ENCODE assay signal across 28 cellular contexts in the genomic region with DNA sequence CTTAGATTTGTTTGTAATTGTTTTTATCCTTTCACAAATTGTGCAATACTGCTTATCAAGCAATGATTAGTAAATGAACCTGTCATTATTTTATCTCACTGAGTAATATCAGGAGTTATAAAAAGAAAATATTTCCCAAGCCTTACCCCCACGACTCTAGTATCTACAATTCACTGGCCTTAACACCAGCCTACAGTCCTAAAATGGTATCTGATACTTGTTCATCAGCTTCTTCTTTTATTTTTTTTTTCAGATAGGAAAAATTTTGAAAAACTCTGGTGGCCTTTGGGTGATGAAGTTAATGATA.
"Had no signal": no experiment of that assay in that cellular context is flagged by ENCODE, and none has a peak within 500 bp of the region (broad histone marks: within the 10 kb centered on the region; RNA-seq: fewer than 3 reads in every experiment).

No MANE protein-coding gene starts in this region.

- H3K4me3 ChIP-seq: heart left ventricle, hepatocyte, left lung, lung, mucosa of descending colon, pancreas, prostate gland, smooth muscle cell, tibial nerve, upper lobe of left lung, vagina had no signal

- H2AFZ ChIP-seq: hepatocyte had no signal

- DNase-seq: heart left ventricle; islet precursor cell; kidney glomerular epithelial cell; left colon; left lung; mesendoderm; mucosa of descending colon; naive thymus-derived CD4-positive, alpha-beta T cell; pancreas; posterior cingulate gyrus; retina; right cardiac atrium; stimulated activated CD4-positive, alpha-beta T cell treated with anti-CD3 and anti-CD28 coated beads, Interleukin-1b, Interleukin-23, amount 100 ng/mL, for 48 hours; stimulated activated CD4-positive, alpha-beta T cell treated with anti-CD3 and anti-CD28 coated beads, Interleukin-2, amount 100 ng/mL, for 48 hours; stimulated activated CD4-positive, alpha-beta T cell treated with anti-CD3 and anti-CD28 coated beads, Interleukin-4, amount 100 ng/mL, for 4 hours; stimulated activated CD8-positive, alpha-beta memory T cell treated with anti-CD3 and anti-CD28 coated beads, Interleukin-4, amount 100 ng/mL, for 48 hours; stimulated activated naive CD4-positive, alpha-beta T cell treated with Interleukin-2 at 50 U/mL for 16 hours; stimulated activated naive CD8-positive, alpha-beta T cell treated with anti-CD3 and anti-CD28 coated beads, Interleukin-15, amount 100 ng/mL, for 72 hours; substantia nigra; upper lobe of left lung had no signal

- FAIRE-seq: pancreas had no signal

- H3K79me2 ChIP-seq: hepatocyte had no signal

- H3K4me2 ChIP-seq: hepatocyte, smooth muscle cell had no signal

- ATAC-seq: heart left ventricle; left colon; left lung; mucosa of descending colon; naive thymus-derived CD4-positive, alpha-beta T cell; natural killer cell treated with Interleukin-12 subunit alpha and Interleukin-12 subunit beta and Interleukin-15 and Interleukin-18, amount 100 ng/mL, for 72 hours; pancreas; right cardiac atrium; stimulated activated memory B cell treated with anti-CD40 and anti-IgM and Interleukin-4, amounts not matched to agents 10 μg/mL and 1 μg/mL and 100 μg/mL, for 72 hours; stimulated activated naive CD8-positive, alpha-beta T cell treated with anti-CD3 and anti-CD28 coated beads, Interleukin-15, amount 100 ng/mL, for 72 hours had no signal

- H3K9me3 ChIP-seq: mucosa of descending colon, pancreas, prostate gland, upper lobe of left lung, vagina had no signal

- H3K27ac ChIP-seq: heart left ventricle, hepatocyte, left lung, pancreas, prostate gland, tibial nerve, upper lobe of left lung, vagina had no signal

- H3K4me1 ChIP-seq: heart left ventricle, left lung, pancreas, prostate gland, tibial nerve, upper lobe of left lung had no signal

- H3K36me3 ChIP-seq: heart left ventricle, left lung, pancreas, prostate gland, tibial nerve, upper lobe of left lung, vagina had no signal

- H3K27me3 ChIP-seq: heart left ventricle, hepatocyte, left lung, tibial nerve, upper lobe of left lung, vagina had no signal
